In the genomic region with DNA sequence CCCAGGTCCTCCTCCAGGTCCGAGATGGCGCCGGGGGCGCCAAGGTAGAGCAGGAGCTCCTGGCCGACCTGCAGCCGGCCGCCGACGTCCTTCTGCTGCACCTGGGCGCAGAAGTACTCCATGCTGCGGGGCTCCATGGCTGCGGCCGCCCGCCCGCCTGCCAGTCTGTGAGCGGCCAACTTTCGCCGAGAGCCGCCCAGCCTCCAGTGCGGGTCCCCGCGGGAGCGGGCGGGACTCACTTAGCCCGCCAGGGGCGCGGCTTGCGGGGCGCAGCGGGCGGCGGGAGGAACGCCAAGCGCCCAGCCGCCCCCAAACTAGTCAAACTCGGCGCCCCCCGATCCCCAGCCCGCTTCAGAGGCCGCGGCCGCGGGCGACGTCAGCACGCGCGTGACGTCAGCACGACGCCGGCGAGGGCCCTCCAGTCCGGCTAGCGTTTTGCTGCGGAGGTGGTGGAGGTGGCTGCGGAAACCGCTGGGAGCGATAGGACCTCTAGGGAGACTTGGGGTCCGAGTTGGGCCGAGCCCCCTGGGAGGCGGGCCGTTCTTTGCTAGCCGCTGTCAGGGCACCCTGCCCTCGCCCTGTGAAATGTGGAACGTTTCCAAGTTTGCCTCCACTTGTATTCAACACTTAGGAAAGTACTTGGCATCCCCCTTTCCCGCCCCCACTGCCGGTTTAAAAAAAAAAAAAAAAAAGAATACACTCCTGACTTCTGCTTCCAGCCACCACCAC, we compare ENCODE assay signal across 1 cellular context.
A peak's percentile ranks its signal among the peaks of the same experiment; 100 is the strongest.
TF ChIP-seq lines count a peak whose summit lies in the region.

TSS of gene CLASP2 (minus strand) at position 389 of the 729 bp plus-strand sequence. CDS start at position 137, 252 bp downstream.

TF ChIP-seq in HepG2, 621 proteins besides CTCF, POLR2A, EP300 and RAD21 (continued from another document and continues in another):
- TF ChIP-seq, protein P1, sequence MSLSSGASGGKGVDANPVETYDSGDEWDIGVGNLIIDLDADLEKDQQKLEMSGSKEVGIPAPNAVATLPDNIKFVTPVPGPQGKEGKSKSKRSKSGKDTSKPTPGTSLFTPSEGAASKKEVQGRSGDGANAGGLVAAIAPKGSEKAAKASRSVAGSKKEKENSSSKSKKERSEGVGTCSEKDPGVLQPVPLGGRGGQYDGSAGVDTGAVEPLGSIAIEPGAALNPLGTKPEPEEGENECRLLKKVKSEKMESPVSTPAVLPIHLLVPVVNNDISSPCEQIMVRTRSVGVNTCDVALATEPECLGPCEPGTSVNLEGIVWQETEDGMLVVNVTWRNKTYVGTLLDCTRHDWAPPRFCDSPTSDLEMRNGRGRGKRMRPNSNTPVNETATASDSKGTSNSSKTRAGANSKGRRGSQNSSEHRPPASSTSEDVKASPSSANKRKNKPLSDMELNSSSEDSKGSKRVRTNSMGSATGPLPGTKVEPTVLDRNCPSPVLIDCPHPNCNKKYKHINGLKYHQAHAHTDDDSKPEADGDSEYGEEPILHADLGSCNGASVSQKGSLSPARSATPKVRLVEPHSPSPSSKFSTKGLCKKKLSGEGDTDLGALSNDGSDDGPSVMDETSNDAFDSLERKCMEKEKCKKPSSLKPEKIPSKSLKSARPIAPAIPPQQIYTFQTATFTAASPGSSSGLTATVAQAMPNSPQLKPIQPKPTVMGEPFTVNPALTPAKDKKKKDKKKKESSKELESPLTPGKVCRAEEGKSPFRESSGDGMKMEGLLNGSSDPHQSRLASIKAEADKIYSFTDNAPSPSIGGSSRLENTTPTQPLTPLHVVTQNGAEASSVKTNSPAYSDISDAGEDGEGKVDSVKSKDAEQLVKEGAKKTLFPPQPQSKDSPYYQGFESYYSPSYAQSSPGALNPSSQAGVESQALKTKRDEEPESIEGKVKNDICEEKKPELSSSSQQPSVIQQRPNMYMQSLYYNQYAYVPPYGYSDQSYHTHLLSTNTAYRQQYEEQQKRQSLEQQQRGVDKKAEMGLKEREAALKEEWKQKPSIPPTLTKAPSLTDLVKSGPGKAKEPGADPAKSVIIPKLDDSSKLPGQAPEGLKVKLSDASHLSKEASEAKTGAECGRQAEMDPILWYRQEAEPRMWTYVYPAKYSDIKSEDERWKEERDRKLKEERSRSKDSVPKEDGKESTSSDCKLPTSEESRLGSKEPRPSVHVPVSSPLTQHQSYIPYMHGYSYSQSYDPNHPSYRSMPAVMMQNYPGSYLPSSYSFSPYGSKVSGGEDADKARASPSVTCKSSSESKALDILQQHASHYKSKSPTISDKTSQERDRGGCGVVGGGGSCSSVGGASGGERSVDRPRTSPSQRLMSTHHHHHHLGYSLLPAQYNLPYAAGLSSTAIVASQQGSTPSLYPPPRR (CRISPR knock-in tag; IDR thresholded peaks at IDR 0.05; ENCODE audit: borderline replicate concordance): peak; percentile 47; the same call in 1 of the 2 replicates
- TF ChIP-seq GFI1 (CRISPR knock-in tag; IDR thresholded peaks at IDR 0.05; ENCODE audit: borderline replicate concordance) (peak; percentile 62; the same call in 1 of the 2 replicates), ZNF124 (CRISPR knock-in tag; IDR thresholded peaks at IDR 0.05) (no peak; the same call in 1 of the 2 replicates), THAP7 (CRISPR knock-in tag; IDR thresholded peaks at IDR 0.05) (peak; percentile 61; the same call in 1 of the 2 replicates), SOX13 (IDR thresholded peaks at IDR 0.05) (no peak), SOX13 (CRISPR knock-in tag; conservative IDR thresholded peaks at IDR 0.05 in 1 of 2, IDR thresholded peaks at IDR 0.05 in 1 of 2) (no peak), ISL2 (CRISPR knock-in tag; IDR thresholded peaks at IDR 0.05) (peak; percentile 43; the same call in 1 of the 2 replicates), BCL3 (CRISPR knock-in tag; IDR thresholded peaks at IDR 0.05) (peak; percentile 85; the same call in 1 of the 2 replicates), ZNF747 (CRISPR knock-in tag; IDR thresholded peaks at IDR 0.05; ENCODE audit: borderline replicate concordance) (no peak), CREBL2 (CRISPR knock-in tag; IDR thresholded peaks at IDR 0.05; ENCODE audit: borderline replicate concordance) (no peak), ZNF350 (CRISPR knock-in tag; IDR thresholded peaks at IDR 0.05; ENCODE audit: borderline replicate concordance, low read depth) (no peak), ZNF496 (CRISPR knock-in tag; IDR thresholded peaks at IDR 0.05; ENCODE audit: insufficient replicate concordance) (no peak), YEATS2 (CRISPR knock-in tag; IDR thresholded peaks at IDR 0.05; ENCODE audit: borderline replicate concordance) (no peak), HIVEP1 (CRISPR knock-in tag; IDR thresholded peaks at IDR 0.05) (no peak; the same call in 1 of the 2 replicates), ZNF792 (CRISPR knock-in tag; IDR thresholded peaks at IDR 0.05) (no peak; the same call in 1 of the 2 replicates), ADNP (CRISPR knock-in tag; IDR thresholded peaks at IDR 0.05) (no peak; the same call in 1 of the 2 replicates), NR2F6 (IDR thresholded peaks at IDR 0.05) (no peak), NR2F6 (CRISPR knock-in tag; IDR thresholded peaks at IDR 0.05) (no peak), ZFP62 (CRISPR knock-in tag; IDR thresholded peaks at IDR 0.05) (no peak), ZNF839 (CRISPR knock-in tag; IDR thresholded peaks at IDR 0.05; ENCODE audit: borderline replicate concordance) (no peak), PHF20 (CRISPR knock-in tag; IDR thresholded peaks at IDR 0.05) (peak; percentile 67), ZNF570 (CRISPR knock-in tag; IDR thresholded peaks at IDR 0.05; ENCODE audit: borderline replicate concordance) (0 out of 2 replicates have a peak, but pooled peaks have one; percentile 30), RXRB (CRISPR knock-in tag; IDR thresholded peaks at IDR 0.05; ENCODE audit: borderline replicate concordance) (no peak), ETV6 (CRISPR knock-in tag; conservative IDR thresholded peaks at IDR 0.05) (peak; percentile 58; the same call in 1 of the 2 replicates), MATR3 (CRISPR knock-in tag; IDR thresholded peaks at IDR 0.05) (no peak), TBL1XR1 (IDR thresholded peaks at IDR 0.05; ENCODE audit: borderline replicate concordance, low read length, partially characterized antibody) (no peak), DBP (CRISPR knock-in tag; IDR thresholded peaks at IDR 0.05; ENCODE audit: not compliant biosample characterization) (no peak)
- TF ChIP-seq, protein P2, sequence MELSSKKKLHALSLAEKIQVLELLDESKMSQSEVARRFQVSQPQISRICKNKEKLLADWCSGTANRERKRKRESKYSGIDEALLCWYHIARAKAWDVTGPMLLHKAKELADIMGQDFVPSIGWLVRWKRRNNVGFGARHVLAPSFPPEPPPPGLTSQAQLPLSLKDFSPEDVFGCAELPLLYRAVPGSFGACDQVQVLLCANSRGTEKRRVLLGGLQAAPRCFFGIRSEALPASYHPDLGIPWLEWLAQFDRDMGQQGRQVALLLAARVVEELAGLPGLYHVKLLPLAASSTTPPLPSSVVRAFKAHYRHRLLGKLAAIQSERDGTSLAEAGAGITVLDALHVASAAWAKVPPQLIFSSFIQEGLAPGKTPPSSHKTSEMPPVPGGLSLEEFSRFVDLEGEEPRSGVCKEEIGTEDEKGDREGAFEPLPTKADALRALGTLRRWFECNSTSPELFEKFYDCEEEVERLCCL (CRISPR knock-in tag; IDR thresholded peaks at IDR 0.05; ENCODE audit: borderline replicate concordance): no peak
- TF ChIP-seq, protein P3, sequence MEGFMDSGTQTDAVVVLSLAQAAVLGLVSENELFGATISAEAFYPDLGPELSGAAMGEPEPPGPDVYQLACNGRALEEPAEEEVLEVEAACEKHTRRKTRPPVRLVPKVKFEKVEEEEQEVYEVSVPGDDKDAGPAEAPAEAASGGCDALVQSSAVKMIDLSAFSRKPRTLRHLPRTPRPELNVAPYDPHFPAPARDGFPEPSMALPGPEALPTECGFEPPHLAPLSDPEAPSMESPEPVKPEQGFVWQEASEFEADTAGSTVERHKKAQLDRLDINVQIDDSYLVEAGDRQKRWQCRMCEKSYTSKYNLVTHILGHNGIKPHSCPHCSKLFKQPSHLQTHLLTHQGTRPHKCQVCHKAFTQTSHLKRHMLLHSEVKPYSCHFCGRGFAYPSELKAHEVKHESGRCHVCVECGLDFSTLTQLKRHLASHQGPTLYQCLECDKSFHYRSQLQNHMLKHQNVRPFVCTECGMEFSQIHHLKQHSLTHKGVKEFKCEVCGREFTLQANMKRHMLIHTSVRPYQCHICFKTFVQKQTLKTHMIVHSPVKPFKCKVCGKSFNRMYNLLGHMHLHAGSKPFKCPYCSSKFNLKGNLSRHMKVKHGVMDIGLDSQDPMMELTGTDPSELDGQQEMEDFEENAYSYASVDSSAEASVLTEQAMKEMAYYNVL (CRISPR knock-in tag; IDR thresholded peaks at IDR 0.05; ENCODE audit: borderline replicate concordance): no peak
- TF ChIP-seq, protein P4, sequence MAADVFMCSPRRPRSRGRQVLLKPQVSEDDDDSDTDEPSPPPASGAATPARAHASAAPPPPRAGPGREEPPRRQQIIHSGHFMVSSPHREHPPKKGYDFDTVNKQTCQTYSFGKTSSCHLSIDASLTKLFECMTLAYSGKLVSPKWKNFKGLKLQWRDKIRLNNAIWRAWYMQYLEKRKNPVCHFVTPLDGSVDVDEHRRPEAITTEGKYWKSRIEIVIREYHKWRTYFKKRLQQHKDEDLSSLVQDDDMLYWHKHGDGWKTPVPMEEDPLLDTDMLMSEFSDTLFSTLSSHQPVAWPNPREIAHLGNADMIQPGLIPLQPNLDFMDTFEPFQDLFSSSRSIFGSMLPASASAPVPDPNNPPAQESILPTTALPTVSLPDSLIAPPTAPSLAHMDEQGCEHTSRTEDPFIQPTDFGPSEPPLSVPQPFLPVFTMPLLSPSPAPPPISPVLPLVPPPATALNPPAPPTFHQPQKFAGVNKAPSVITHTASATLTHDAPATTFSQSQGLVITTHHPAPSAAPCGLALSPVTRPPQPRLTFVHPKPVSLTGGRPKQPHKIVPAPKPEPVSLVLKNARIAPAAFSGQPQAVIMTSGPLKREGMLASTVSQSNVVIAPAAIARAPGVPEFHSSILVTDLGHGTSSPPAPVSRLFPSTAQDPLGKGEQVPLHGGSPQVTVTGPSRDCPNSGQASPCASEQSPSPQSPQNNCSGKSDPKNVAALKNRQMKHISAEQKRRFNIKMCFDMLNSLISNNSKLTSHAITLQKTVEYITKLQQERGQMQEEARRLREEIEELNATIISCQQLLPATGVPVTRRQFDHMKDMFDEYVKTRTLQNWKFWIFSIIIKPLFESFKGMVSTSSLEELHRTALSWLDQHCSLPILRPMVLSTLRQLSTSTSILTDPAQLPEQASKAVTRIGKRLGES (CRISPR knock-in tag; IDR thresholded peaks at IDR 0.05; ENCODE audit: borderline replicate concordance): no peak
- TF ChIP-seq, protein P5, sequence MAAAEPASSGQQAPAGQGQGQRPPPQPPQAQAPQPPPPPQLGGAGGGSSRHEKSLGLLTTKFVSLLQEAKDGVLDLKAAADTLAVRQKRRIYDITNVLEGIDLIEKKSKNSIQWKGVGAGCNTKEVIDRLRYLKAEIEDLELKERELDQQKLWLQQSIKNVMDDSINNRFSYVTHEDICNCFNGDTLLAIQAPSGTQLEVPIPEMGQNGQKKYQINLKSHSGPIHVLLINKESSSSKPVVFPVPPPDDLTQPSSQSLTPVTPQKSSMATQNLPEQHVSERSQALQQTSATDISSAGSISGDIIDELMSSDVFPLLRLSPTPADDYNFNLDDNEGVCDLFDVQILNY (CRISPR knock-in tag; conservative IDR thresholded peaks at IDR 0.05): no peak
- TF ChIP-seq, protein P6, sequence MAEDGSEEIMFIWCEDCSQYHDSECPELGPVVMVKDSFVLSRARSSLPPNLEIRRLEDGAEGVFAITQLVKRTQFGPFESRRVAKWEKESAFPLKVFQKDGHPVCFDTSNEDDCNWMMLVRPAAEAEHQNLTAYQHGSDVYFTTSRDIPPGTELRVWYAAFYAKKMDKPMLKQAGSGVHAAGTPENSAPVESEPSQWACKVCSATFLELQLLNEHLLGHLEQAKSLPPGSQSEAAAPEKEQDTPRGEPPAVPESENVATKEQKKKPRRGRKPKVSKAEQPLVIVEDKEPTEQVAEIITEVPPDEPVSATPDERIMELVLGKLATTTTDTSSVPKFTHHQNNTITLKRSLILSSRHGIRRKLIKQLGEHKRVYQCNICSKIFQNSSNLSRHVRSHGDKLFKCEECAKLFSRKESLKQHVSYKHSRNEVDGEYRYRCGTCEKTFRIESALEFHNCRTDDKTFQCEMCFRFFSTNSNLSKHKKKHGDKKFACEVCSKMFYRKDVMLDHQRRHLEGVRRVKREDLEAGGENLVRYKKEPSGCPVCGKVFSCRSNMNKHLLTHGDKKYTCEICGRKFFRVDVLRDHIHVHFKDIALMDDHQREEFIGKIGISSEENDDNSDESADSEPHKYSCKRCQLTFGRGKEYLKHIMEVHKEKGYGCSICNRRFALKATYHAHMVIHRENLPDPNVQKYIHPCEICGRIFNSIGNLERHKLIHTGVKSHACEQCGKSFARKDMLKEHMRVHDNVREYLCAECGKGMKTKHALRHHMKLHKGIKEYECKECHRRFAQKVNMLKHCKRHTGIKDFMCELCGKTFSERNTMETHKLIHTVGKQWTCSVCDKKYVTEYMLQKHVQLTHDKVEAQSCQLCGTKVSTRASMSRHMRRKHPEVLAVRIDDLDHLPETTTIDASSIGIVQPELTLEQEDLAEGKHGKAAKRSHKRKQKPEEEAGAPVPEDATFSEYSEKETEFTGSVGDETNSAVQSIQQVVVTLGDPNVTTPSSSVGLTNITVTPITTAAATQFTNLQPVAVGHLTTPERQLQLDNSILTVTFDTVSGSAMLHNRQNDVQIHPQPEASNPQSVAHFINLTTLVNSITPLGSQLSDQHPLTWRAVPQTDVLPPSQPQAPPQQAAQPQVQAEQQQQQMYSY (CRISPR knock-in tag; IDR thresholded peaks at IDR 0.05): peak; percentile 8; the same call in 1 of the 2 replicates
